In genomic region chr4:8380511-8381415, GRCh38 we compare ENCODE assay signal across 21 cellular contexts.
"Had no signal": no experiment of that assay in that cellular context is flagged by ENCODE, and none has a peak within 500 bp of the region (broad histone marks: within the 10 kb centered on the region; RNA-seq: fewer than 3 reads in every experiment).

No MANE protein-coding gene starts in this region.

- H3K4me1 Mint-ChIP-seq: activated CD8-positive, alpha-beta memory T cell treated with anti-CD3 and anti-CD28 coated beads, Interleukin-2, amount 10 ng/mL, durations not matched to agents 7 days and 5 days; activated naive CD8-positive, alpha-beta T cell treated with anti-CD3 and anti-CD28 coated beads, Interleukin-2, amount 10 ng/mL, durations not matched to agents 7 days and 5 days; stimulated activated memory B cell treated with anti-CD40 and anti-IgM and Interleukin-4, amounts not matched to agents 10 μg/mL and 1 μg/mL and 100 μg/mL, for 72 hours had no signal

- FAIRE-seq: islet of Langerhans had no signal

- H3K4me1 ChIP-seq: spleen had no signal

- H3K27ac ChIP-seq: brain microvascular endothelial cell, esophagus squamous epithelium, sigmoid colon, spleen, testis had no signal

- DNase-seq: activated CD4-positive, alpha-beta memory T cell treated with anti-CD3 and anti-CD28 coated beads for 36 hours; activated CD4-positive, alpha-beta T cell treated with anti-CD3 and anti-CD28 coated beads for 4 hours; activated CD8-positive, alpha-beta memory T cell treated with anti-CD3 and anti-CD28 coated beads, Interleukin-2, amount 10 ng/mL, durations not matched to agents 7 days and 5 days; activated naive CD4-positive, alpha-beta T cell; activated naive CD8-positive, alpha-beta T cell treated with anti-CD3 and anti-CD28 coated beads, Interleukin-2, amount 10 ng/mL, durations not matched to agents 7 days and 5 days; activated T-cell treated with anti-CD3 and anti-CD28 coated beads, Interleukin-2, amount 50 U/mL, for 1 hour; brain microvascular endothelial cell; cerebellar nuclear complex; effector memory CD8-positive, alpha-beta T cell; esophagus squamous epithelium; hippocampal formation; stimulated activated CD4-positive, alpha-beta T cell treated with anti-CD3 and anti-CD28 coated beads, Interleukin-4, amount 100 ng/mL, for 4 hours; testis had no signal

- H3K27me3 ChIP-seq: brain microvascular endothelial cell, esophagus squamous epithelium, sigmoid colon, spleen, testis had no signal

- H3K36me3 ChIP-seq: brain microvascular endothelial cell had no signal

- H3K9me3 Mint-ChIP-seq: activated CD4-positive, alpha-beta memory T cell treated with anti-CD3 and anti-CD28 coated beads for 36 hours; activated naive CD8-positive, alpha-beta T cell treated with anti-CD3 and anti-CD28 coated beads, Interleukin-2, amount 10 ng/mL, durations not matched to agents 7 days and 5 days; activated T-helper 17 cell treated with anti-CD3 and anti-CD28 coated beads, Interleukin-2, amount 50 U/mL, for 72 hours; effector memory CD8-positive, alpha-beta T cell; neural crest cell; stimulated activated memory B cell treated with anti-CD40 and anti-IgM and Interleukin-4, amounts not matched to agents 10 μg/mL and 1 μg/mL and 100 μg/mL, for 72 hours; type B pancreatic cell; WTC11 had no signal

- H3K36me3 Mint-ChIP-seq: activated CD8-positive, alpha-beta memory T cell treated with anti-CD3 and anti-CD28 coated beads, Interleukin-2, amount 10 ng/mL, durations not matched to agents 7 days and 5 days; activated naive CD8-positive, alpha-beta T cell treated with anti-CD3 and anti-CD28 coated beads, Interleukin-2, amount 10 ng/mL, durations not matched to agents 7 days and 5 days; WTC11 had no signal

- H3K4me3 ChIP-seq: esophagus squamous epithelium, sigmoid colon, spleen, testis had no signal

- H3K4me3 Mint-ChIP-seq: activated CD4-positive, alpha-beta memory T cell treated with anti-CD3 and anti-CD28 coated beads for 36 hours; activated CD8-positive, alpha-beta memory T cell treated with anti-CD3 and anti-CD28 coated beads, Interleukin-2, amount 10 ng/mL, durations not matched to agents 7 days and 5 days; activated naive CD8-positive, alpha-beta T cell treated with anti-CD3 and anti-CD28 coated beads, Interleukin-2, amount 10 ng/mL, durations not matched to agents 7 days and 5 days; activated T-helper 17 cell treated with anti-CD3 and anti-CD28 coated beads, Interleukin-2, amount 50 U/mL, for 72 hours; effector memory CD8-positive, alpha-beta T cell; neural crest cell; stimulated activated memory B cell treated with anti-CD40 and anti-IgM and Interleukin-4, amounts not matched to agents 10 μg/mL and 1 μg/mL and 100 μg/mL, for 72 hours; type B pancreatic cell; WTC11 had no signal

- H3K9me3 ChIP-seq: esophagus squamous epithelium, sigmoid colon, spleen, testis had no signal

- H3K27me3 Mint-ChIP-seq: activated CD4-positive, alpha-beta memory T cell treated with anti-CD3 and anti-CD28 coated beads for 36 hours; activated CD8-positive, alpha-beta memory T cell treated with anti-CD3 and anti-CD28 coated beads, Interleukin-2, amount 10 ng/mL, durations not matched to agents 7 days and 5 days; activated naive CD8-positive, alpha-beta T cell treated with anti-CD3 and anti-CD28 coated beads, Interleukin-2, amount 10 ng/mL, durations not matched to agents 7 days and 5 days; activated T-helper 17 cell treated with anti-CD3 and anti-CD28 coated beads, Interleukin-2, amount 50 U/mL, for 72 hours; effector memory CD8-positive, alpha-beta T cell; stimulated activated memory B cell treated with anti-CD40 and anti-IgM and Interleukin-4, amounts not matched to agents 10 μg/mL and 1 μg/mL and 100 μg/mL, for 72 hours; type B pancreatic cell had no signal

- ATAC-seq: activated CD8-positive, alpha-beta memory T cell treated with anti-CD3 and anti-CD28 coated beads, Interleukin-2, amount 10 ng/mL, durations not matched to agents 7 days and 5 days; activated T-helper 17 cell treated with anti-CD3 and anti-CD28 coated beads, Interleukin-2, amount 50 U/mL, for 72 hours; effector memory CD8-positive, alpha-beta T cell; stimulated activated memory B cell treated with anti-CD40 and anti-IgM and Interleukin-4, amounts not matched to agents 10 μg/mL and 1 μg/mL and 100 μg/mL, for 72 hours; WTC11 had no signal

- H3K27ac Mint-ChIP-seq: activated CD4-positive, alpha-beta memory T cell treated with anti-CD3 and anti-CD28 coated beads for 36 hours; activated CD8-positive, alpha-beta memory T cell treated with anti-CD3 and anti-CD28 coated beads, Interleukin-2, amount 10 ng/mL, durations not matched to agents 7 days and 5 days; activated naive CD8-positive, alpha-beta T cell treated with anti-CD3 and anti-CD28 coated beads, Interleukin-2, amount 10 ng/mL, durations not matched to agents 7 days and 5 days; activated T-helper 17 cell treated with anti-CD3 and anti-CD28 coated beads, Interleukin-2, amount 50 U/mL, for 72 hours; effector memory CD8-positive, alpha-beta T cell; stimulated activated memory B cell treated with anti-CD40 and anti-IgM and Interleukin-4, amounts not matched to agents 10 μg/mL and 1 μg/mL and 100 μg/mL, for 72 hours; type B pancreatic cell had no signal
